1 cellular context compared by ENCODE assay signal in genomic region chr16:3266873-3267537, GRCh38.
TF ChIP-seq lines count a peak whose summit lies in the region.

No MANE protein-coding gene starts in this region.

TF ChIP-seq in neural cell, 6 proteins besides CTCF, POLR2A, EP300 and RAD21 (continued from another document):
- TF ChIP-seq SMC3 (conservative IDR thresholded peaks at IDR 0.05; ENCODE audit: poor library complexity) (no peak), EZH2 (IDR thresholded peaks at IDR 0.05; ENCODE audit: borderline replicate concordance, insufficient read depth, low read length, poor library complexity, severe bottlenecking) (no peak), POLR2AphosphoS5 (IDR thresholded peaks at IDR 0.05) (no peak)
TF ChIP-seq in neural cell: peak in this region for 0.
